Comparison of ENCODE assay signal across 20 cellular contexts in the genomic region with DNA sequence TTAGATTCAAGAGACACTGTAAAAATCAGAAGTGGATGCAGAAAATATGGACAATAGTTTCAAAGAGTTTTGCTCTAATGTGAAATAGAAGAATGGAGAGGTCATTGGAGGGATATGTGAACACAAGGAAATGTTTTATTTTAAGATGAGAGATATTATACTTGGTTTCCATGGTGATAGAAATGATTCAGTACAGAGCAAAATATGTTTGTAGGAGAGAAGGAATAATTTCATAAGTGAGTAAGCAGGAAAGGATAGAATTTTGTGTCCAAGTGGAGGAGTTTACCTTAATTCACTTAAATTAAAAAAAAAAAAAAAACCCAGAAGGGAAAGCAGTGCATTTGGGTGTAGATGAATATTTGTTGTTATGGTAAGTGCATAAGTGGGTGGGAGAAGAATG.
"Had no signal": no experiment of that assay in that cellular context is flagged by ENCODE, and none has a peak within 500 bp of the region (broad histone marks: within the 10 kb centered on the region; RNA-seq: fewer than 3 reads in every experiment).

No MANE protein-coding gene starts in this region.

- H3K4me3 ChIP-seq: adrenal gland, breast epithelium, coronary artery, lower lobe of right lung, prostate gland, right atrium auricular region, skin epidermis, testis had no signal

- H3K27ac ChIP-seq: adrenal gland, breast epithelium, coronary artery, lower lobe of right lung, prostate gland, right atrium auricular region, skin epidermis, testis had no signal

- H3K4me3 Mint-ChIP-seq: activated naive CD4-positive, alpha-beta T cell treated with anti-CD3 and anti-CD28 coated beads, Interleukin-2, amount 50 U/mL, for 24 hours; activated T-cell treated with anti-CD3 and anti-CD28 coated beads, Interleukin-2, amount 50 U/mL, for 72 hours; neural crest cell; stimulated activated naive CD8-positive, alpha-beta T cell treated with anti-CD3 and anti-CD28 coated beads, Interleukin-15, Interleukin-2, amounts not matched to agents 100 ng/mL and 50 ng/mL, for 24 hours; type B pancreatic cell had no signal

- H3K27ac Mint-ChIP-seq: activated naive CD4-positive, alpha-beta T cell treated with anti-CD3 and anti-CD28 coated beads, Interleukin-2, amount 50 U/mL, for 24 hours; activated T-cell treated with anti-CD3 and anti-CD28 coated beads, Interleukin-2, amount 50 U/mL, for 72 hours; stimulated activated naive CD8-positive, alpha-beta T cell treated with anti-CD3 and anti-CD28 coated beads, Interleukin-15, Interleukin-2, amounts not matched to agents 100 ng/mL and 50 ng/mL, for 24 hours; type B pancreatic cell had no signal

- H3K27me3 Mint-ChIP-seq: activated naive CD4-positive, alpha-beta T cell treated with anti-CD3 and anti-CD28 coated beads, Interleukin-2, amount 50 U/mL, for 24 hours; stimulated activated naive CD8-positive, alpha-beta T cell treated with anti-CD3 and anti-CD28 coated beads, Interleukin-15, Interleukin-2, amounts not matched to agents 100 ng/mL and 50 ng/mL, for 24 hours had no signal

- ATAC-seq: activated T-cell treated with anti-CD3 and anti-CD28 coated beads, Interleukin-2, amount 50 U/mL, for 72 hours; esophagus mucosa; left colon; lower lobe of right lung had no signal

- H3K4me1 ChIP-seq: adrenal gland, breast epithelium, lower lobe of right lung, prostate gland, right atrium auricular region, testis had no signal

- H3K27me3 ChIP-seq: adrenal gland, breast epithelium, right atrium auricular region, testis had no signal

- H3K4me1 Mint-ChIP-seq: activated naive CD4-positive, alpha-beta T cell treated with anti-CD3 and anti-CD28 coated beads, Interleukin-2, amount 50 U/mL, for 24 hours had no signal

- H3K36me3 Mint-ChIP-seq: activated naive CD4-positive, alpha-beta T cell treated with anti-CD3 and anti-CD28 coated beads, Interleukin-2, amount 50 U/mL, for 24 hours; type B pancreatic cell had no signal

- H3K36me3 ChIP-seq: adrenal gland, breast epithelium, lower lobe of right lung, prostate gland, right atrium auricular region had no signal

- H3K9me3 ChIP-seq: adrenal gland, prostate gland, testis had no signal

- DNase-seq: activated gamma-delta T cell; activated T-cell treated with anti-CD3 and anti-CD28 coated beads, Interleukin-2, amount 50 U/mL, for 72 hours; adrenal gland; foreskin fibroblast; hippocampal formation; islet precursor cell; left colon; lower lobe of right lung; T1000; testis had no signal

- H3K9me3 Mint-ChIP-seq: activated naive CD4-positive, alpha-beta T cell treated with anti-CD3 and anti-CD28 coated beads, Interleukin-2, amount 50 U/mL, for 24 hours; activated T-cell treated with anti-CD3 and anti-CD28 coated beads, Interleukin-2, amount 50 U/mL, for 72 hours; neural crest cell; stimulated activated naive CD8-positive, alpha-beta T cell treated with anti-CD3 and anti-CD28 coated beads, Interleukin-15, Interleukin-2, amounts not matched to agents 100 ng/mL and 50 ng/mL, for 24 hours; type B pancreatic cell had no signal
